ENCODE assay signal across 10 cellular contexts in genomic region chr20:44137210-44137781, GRCh38. TPM values are rescaled to one million over a fixed set of nuclear protein-coding genes. Genes with fewer than 3 reads are reported as not detected.
A peak's percentile ranks its signal among the peaks of the same experiment; 100 is the strongest.
DNase-seq lines count a peak whose midpoint lies in the region; ATAC-seq and TF ChIP-seq lines count a peak whose summit lies in the region.
"Had no signal": no experiment of that assay in that cellular context is flagged by ENCODE, and none has a peak within 500 bp of the region (broad histone marks: within the 10 kb centered on the region; RNA-seq: fewer than 3 reads in every experiment).

No MANE protein-coding gene starts in this region.

- H3K27me3 Mint-ChIP-seq in nephron (ENCODE audit: low read depth), result peaks cover 5% of the 10 kb centered on the region

- H3K4me1 ChIP-seq in RWPE2 (ENCODE audit: insufficient read depth, poor library complexity, severe bottlenecking), result peaks cover 10% of the 10 kb centered on the region
- peaks cover 73% of the 10 kb centered on the region for H3K4me1 ChIP-seq in cardiac muscle cell (ENCODE audit: low read depth)
- H3K4me1 ChIP-seq: A549 had no signal

- no peaks in the 10 kb centered on the region for H3K9me3 Mint-ChIP-seq in nephron
- H3K9me3 Mint-ChIP-seq: activated CD4-positive, alpha-beta T cell treated with anti-CD3 and anti-CD28 coated beads, Interleukin-2, amount 10 ng/mL, durations not matched to agents 7 days and 5 days had no signal

- H3K36me3 ChIP-seq in RWPE2 (ENCODE audit: low read depth) (no peaks in the 10 kb centered on the region), cardiac muscle cell (no peaks in the 10 kb centered on the region)

- DNase-seq in AG04449 (ENCODE audit: low read depth, low spot score) (peak; percentile 36), RWPE2 (ENCODE audit: low spot score) (no peak), cardiac muscle cell (ENCODE audit: low read depth in 1 of 2, low spot score in 1 of 2) (peak; percentile 68 to 97), COR-L47 (lab: John Stamatoyannopoulos, UW) (no peak)
- DNase-seq: activated CD4-positive, alpha-beta T cell treated with anti-CD3 and anti-CD28 coated beads, Interleukin-2, amount 10 ng/mL, durations not matched to agents 7 days and 5 days had no signal

- H3K9me3 ChIP-seq in RWPE2 (ENCODE audit: severe bottlenecking) (no peaks in the 10 kb centered on the region), cardiac muscle cell (ENCODE audit: low read depth) (no peaks in the 10 kb centered on the region)
- H3K9me3 ChIP-seq: A549 had no signal

- H3K27me3 ChIP-seq in RWPE2 (ENCODE audit: insufficient read depth, poor library complexity, severe bottlenecking) (no peaks in the 10 kb centered on the region), cardiac muscle cell (no peaks in the 10 kb centered on the region)

- no peaks in the 10 kb centered on the region for H3K36me3 Mint-ChIP-seq in nephron (ENCODE audit: low read depth)

- peak; percentile 89 for ATAC-seq in RWPE2 (ENCODE audit: low read depth)
- no peak for ATAC-seq in GM18861 (IDR thresholded peaks at IDR 0.05; ENCODE audit: unreplicated experiment)
- ATAC-seq in GM21423 (IDR thresholded peaks at IDR 0.05; ENCODE audit: unreplicated experiment), result no peak
- ATAC-seq in HG03442 (IDR thresholded peaks at IDR 0.05; ENCODE audit: unreplicated experiment), result no peak
- ATAC-seq: A549 had no signal

- H3K27ac ChIP-seq in RWPE2 (ENCODE audit: poor library complexity, severe bottlenecking), result peak overlapping the region; percentile 24
- peak overlapping the region; percentile 100 for H3K27ac ChIP-seq in cardiac muscle cell
- H3K27ac ChIP-seq: A549 had no signal

- TF ChIP-seq CTCF in AG04449 (IDR thresholded peaks at IDR 0.05; ENCODE audit: insufficient read depth, low read length, missing control alignments), result no peak
- TF ChIP-seq CTCF in RWPE2 (IDR thresholded peaks at IDR 0.05; ENCODE audit: poor library complexity, severe bottlenecking), result no peak
- no peak for TF ChIP-seq CTCF in cardiac muscle cell (IDR thresholded peaks at IDR 0.05; ENCODE audit: low read depth, low read length)
- no peak for TF ChIP-seq CTCF in nephron (IDR thresholded peaks at IDR 0.05; ENCODE audit: unreplicated experiment in 3 of 3)

- peak overlapping the region; percentile 83 to 95 (median 95) for H3K27ac Mint-ChIP-seq in nephron
- H3K27ac Mint-ChIP-seq: activated CD4-positive, alpha-beta T cell treated with anti-CD3 and anti-CD28 coated beads, Interleukin-2, amount 10 ng/mL, durations not matched to agents 7 days and 5 days had no signal

- CTCF ChIA-PET in AG04449 (lab: Yijun Ruan, JAX), result interaction anchor here (0.8 to 3.6 kb wide), 4 partner anchors 17 to 52 kb away, joined by 3 to 33 read pairs (median 8); partner anchors contain the start of gene JPH2

- no peak overlapping the region for H3K4me3 ChIP-seq in AG04449 (ENCODE audit: low read depth, low read length)
- no peak overlapping the region for H3K4me3 ChIP-seq in RWPE2 (ENCODE audit: severe bottlenecking)
- peak overlapping the region; percentile 2 for H3K4me3 ChIP-seq in cardiac muscle cell
- H3K4me3 ChIP-seq: A549 had no signal

- peaks cover 56% of the 10 kb centered on the region for H3K4me1 Mint-ChIP-seq in nephron
- H3K4me1 Mint-ChIP-seq: activated CD4-positive, alpha-beta T cell treated with anti-CD3 and anti-CD28 coated beads, Interleukin-2, amount 10 ng/mL, durations not matched to agents 7 days and 5 days had no signal

- POLR2A ChIA-PET in AG04449 (lab: Yijun Ruan, JAX), result interaction anchor here (1.3 to 1.7 kb wide), 2 partner anchors 29 to 50 kb away, joined by 3 to 5 read pairs; partner anchors contain the start of gene JPH2

- H3K4me3 Mint-ChIP-seq in nephron, result peak overlapping the region; percentile 16 to 46 (median 19)
- H3K4me3 Mint-ChIP-seq: activated CD4-positive, alpha-beta T cell treated with anti-CD3 and anti-CD28 coated beads, Interleukin-2, amount 10 ng/mL, durations not matched to agents 7 days and 5 days had no signal

RNA-seq across cellular contexts. Expression of gene JPH2, which starts 49.7 kb away (rescaled TPM):
- total RNA-seq in cardiac muscle cell, result 154 and 205 TPM in 2 replicates
- polyA plus RNA-seq in cardiac muscle cell, result 97.2 and 142 TPM in 2 replicates
- total RNA-seq: activated CD4-positive, alpha-beta T cell treated with anti-CD3 and anti-CD28 coated beads, Interleukin-2, amount 10 ng/mL, durations not matched to agents 7 days and 5 days had no signal

Comparison
In these comparisons a context has a peak if more than half of its experiments do, and no peak if none do; other contexts are left out.
1. DNase-seq: peak in AG04449 (single experiment) and cardiac muscle cell (2 of 2); none in RWPE2 (single experiment) and COR-L47 (single experiment).